ENCODE assay signal across 18 cellular contexts in genomic region chr22:35938226-35938625, GRCh38.
"Had no signal": no experiment of that assay in that cellular context is flagged by ENCODE, and none has a peak within 500 bp of the region (broad histone marks: within the 10 kb centered on the region; RNA-seq: fewer than 3 reads in every experiment).

No MANE protein-coding gene starts in this region.

- H3K4me3 ChIP-seq: coronary artery, esophagus muscularis mucosa, tibial nerve had no signal

- H3K27me3 Mint-ChIP-seq: activated CD4-positive, alpha-beta T cell treated with anti-CD3 and anti-CD28 coated beads for 36 hours had no signal

- H3K27ac Mint-ChIP-seq: activated CD4-positive, alpha-beta T cell treated with anti-CD3 and anti-CD28 coated beads for 36 hours; activated CD8-positive, alpha-beta T cell treated with anti-CD3 and anti-CD28 coated beads, Interleukin-2, amount 10 ng/mL, durations not matched to agents 7 days and 5 days; activated naive CD4-positive, alpha-beta T cell treated with anti-CD3 and anti-CD28 coated beads, Interleukin-2, amount 50 U/mL, for 72 hours; activated T-cell treated with anti-CD3 and anti-CD28 coated beads, Interleukin-2, amount 50 U/mL, for 72 hours; stimulated activated memory B cell treated with anti-CD40 and anti-IgM and Interleukin-4, amounts not matched to agents 10 μg/mL and 1 μg/mL and 100 μg/mL, for 72 hours; T-helper 17 cell had no signal

- H3K27ac ChIP-seq: coronary artery, esophagus muscularis mucosa, parathyroid adenoma, tibial nerve, WERI-Rb-1 had no signal

- ATAC-seq: activated CD4-positive, alpha-beta T cell treated with anti-CD3 and anti-CD28 coated beads for 36 hours; activated CD8-positive, alpha-beta T cell treated with anti-CD3 and anti-CD28 coated beads, Interleukin-2, amount 10 ng/mL, durations not matched to agents 7 days and 5 days; activated naive CD4-positive, alpha-beta T cell treated with anti-CD3 and anti-CD28 coated beads, Interleukin-2, amount 50 U/mL, for 72 hours; activated T-cell treated with anti-CD3 and anti-CD28 coated beads, Interleukin-2, amount 50 U/mL, for 72 hours; stimulated activated memory B cell treated with anti-CD40 and anti-IgM and Interleukin-4, amounts not matched to agents 10 μg/mL and 1 μg/mL and 100 μg/mL, for 72 hours; T-helper 17 cell had no signal

- H3K36me3 ChIP-seq: esophagus muscularis mucosa, tibial nerve, WERI-Rb-1 had no signal

- H3K4me1 ChIP-seq: parathyroid adenoma, tibial nerve had no signal

- H3K27me3 ChIP-seq: esophagus muscularis mucosa, tibial nerve had no signal

- H3K9me3 ChIP-seq: esophagus muscularis mucosa, tibial nerve had no signal

- H3K4me3 Mint-ChIP-seq: activated CD4-positive, alpha-beta T cell treated with anti-CD3 and anti-CD28 coated beads for 36 hours; activated CD8-positive, alpha-beta T cell treated with anti-CD3 and anti-CD28 coated beads, Interleukin-2, amount 10 ng/mL, durations not matched to agents 7 days and 5 days; activated T-cell treated with anti-CD3 and anti-CD28 coated beads, Interleukin-2, amount 50 U/mL, for 72 hours; stimulated activated memory B cell treated with anti-CD40 and anti-IgM and Interleukin-4, amounts not matched to agents 10 μg/mL and 1 μg/mL and 100 μg/mL, for 72 hours; T-helper 17 cell had no signal

- H3K9me3 Mint-ChIP-seq: activated naive CD4-positive, alpha-beta T cell treated with anti-CD3 and anti-CD28 coated beads, Interleukin-2, amount 50 U/mL, for 72 hours; activated T-cell treated with anti-CD3 and anti-CD28 coated beads, Interleukin-2, amount 50 U/mL, for 72 hours; stimulated activated memory B cell treated with anti-CD40 and anti-IgM and Interleukin-4, amounts not matched to agents 10 μg/mL and 1 μg/mL and 100 μg/mL, for 72 hours had no signal

- DNase-seq: activated CD4-positive, alpha-beta T cell treated with anti-CD3 and anti-CD28 coated beads for 36 hours; activated CD8-positive, alpha-beta memory T cell treated with anti-CD3 and anti-CD28 coated beads, Interleukin-2, amount 50 U/mL, for 48 hours; activated CD8-positive, alpha-beta T cell treated with anti-CD3 and anti-CD28 coated beads, Interleukin-2, amount 10 ng/mL, durations not matched to agents 7 days and 5 days; activated gamma-delta T cell; activated T-cell treated with anti-CD3 and anti-CD28 coated beads, Interleukin-2, amount 50 U/mL, for 72 hours; amniotic stem cell; central memory CD4-positive, alpha-beta T cell; mesendoderm; stimulated activated CD4-positive, alpha-beta T cell treated with anti-CD3 and anti-CD28 coated beads, Interleukin-2, amount 100 ng/mL, for 48 hours; substantia nigra; T-helper 17 cell; WERI-Rb-1 had no signal

- H3K36me3 Mint-ChIP-seq: activated naive CD4-positive, alpha-beta T cell treated with anti-CD3 and anti-CD28 coated beads, Interleukin-2, amount 50 U/mL, for 72 hours; stimulated activated memory B cell treated with anti-CD40 and anti-IgM and Interleukin-4, amounts not matched to agents 10 μg/mL and 1 μg/mL and 100 μg/mL, for 72 hours had no signal

- H3K4me1 Mint-ChIP-seq: activated CD4-positive, alpha-beta T cell treated with anti-CD3 and anti-CD28 coated beads for 36 hours; stimulated activated memory B cell treated with anti-CD40 and anti-IgM and Interleukin-4, amounts not matched to agents 10 μg/mL and 1 μg/mL and 100 μg/mL, for 72 hours had no signal
